In the genomic region with DNA sequence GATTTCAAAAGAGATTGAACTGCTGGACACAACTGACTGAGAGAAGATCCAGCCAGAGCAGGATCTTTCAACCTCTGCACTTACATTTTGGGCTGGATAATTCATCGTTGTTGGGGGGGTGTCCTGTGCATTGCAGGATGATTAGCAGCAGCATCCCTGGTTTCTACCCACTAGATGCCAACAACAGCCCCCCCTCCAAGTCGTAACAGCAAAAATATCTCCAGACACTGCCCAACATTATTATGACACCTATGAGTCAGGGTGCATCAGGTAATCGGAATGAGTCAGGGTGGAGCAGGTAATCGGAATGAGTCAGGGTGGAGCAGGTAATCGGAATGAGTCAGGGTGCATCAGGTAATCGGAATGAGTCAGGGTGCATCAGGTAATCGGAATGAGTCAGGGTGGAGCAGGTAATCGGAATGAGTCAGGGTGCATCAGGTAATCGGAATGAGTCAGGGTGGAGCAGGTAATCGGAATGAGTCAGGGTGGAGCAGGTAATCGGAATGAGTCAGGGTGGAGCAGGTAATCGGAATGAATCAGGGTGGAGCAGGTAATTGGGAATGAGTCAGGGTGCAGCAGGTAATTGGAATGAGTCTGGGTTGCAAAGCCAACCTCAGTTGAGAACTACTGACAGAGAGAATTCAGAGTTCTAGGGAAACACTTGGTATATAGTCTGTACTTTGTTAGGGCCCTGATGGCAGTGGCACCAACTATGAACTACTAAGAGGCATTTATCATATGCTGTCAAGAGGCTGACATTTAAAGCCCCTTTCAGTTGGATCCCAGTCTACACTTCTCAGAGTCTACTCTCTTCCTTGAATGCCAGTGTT, we compare ENCODE assay signal across 9 cellular contexts. TPM values are rescaled to one million over a fixed set of nuclear protein-coding genes. Genes with fewer than 3 reads are reported as not detected.
A peak's percentile ranks its signal among the peaks of the same experiment; 100 is the strongest.
DNase-seq lines count a peak whose midpoint lies in the region; ATAC-seq, FAIRE-seq and TF ChIP-seq lines count a peak whose summit lies in the region.
"Not testable (repeated sequence)": the region's sequence is repeated elsewhere in the genome, so short reads cannot be mapped to it uniquely, and the experiment has no call there.
"Had no signal": no experiment of that assay in that cellular context is flagged by ENCODE, and none has a peak within 500 bp of the region (broad histone marks: within the 10 kb centered on the region; RNA-seq: fewer than 3 reads in every experiment).

No MANE protein-coding gene starts in this region.

- not testable (repeated sequence) for H4K20me1 ChIP-seq in PC-3 (ENCODE audit: low read length); K562 (replicated peaks; ENCODE audit: control insufficient read depth, insufficient read depth, low read length)

- not testable (repeated sequence) for H3K4me2 ChIP-seq in A549; PC-3 (ENCODE audit: low read length); K562 (ENCODE audit: insufficient read depth, low read length)

- CTCF ChIA-PET in A549 (lab: Yijun Ruan, JAX); PC-3 (lab: Charles Lee); K562 (lab: Yijun Ruan, JAX; ENCODE audit: low intra/inter-chr PET ratio): not testable (repeated sequence)
- CTCF ChIA-PET in HEK293 (lab: Yijun Ruan, JAX), result interaction anchor here (0.6 kb wide), 1 partner anchor 25 kb away, joined by 3 read pairs; no protein-coding TSS in a partner anchor

- TF ChIP-seq RAD21 in A549 (conservative IDR thresholded peaks at IDR 0.05 in 1 of 2, IDR thresholded peaks at IDR 0.05 in 1 of 2); K562 (CRISPR knock-in tag; conservative IDR thresholded peaks at IDR 0.05 in 1 of 2, IDR thresholded peaks at IDR 0.05 in 1 of 2): not testable (repeated sequence)

- not testable (repeated sequence) for H2AFZ ChIP-seq in PC-3 (ENCODE audit: low read length); K562 (ENCODE audit: low read depth, low read length)

- not testable (repeated sequence) for H3K79me2 ChIP-seq in PC-3 (ENCODE audit: low read length); K562 (ENCODE audit: control insufficient read depth, insufficient read depth, low read length)

- H3K4me1 ChIP-seq in A549, result peaks cover 22% of the 10 kb centered on the region; the same call in 1 of the 3 replicates
- not testable (repeated sequence) for H3K4me1 ChIP-seq in HEK293 (ENCODE audit: control insufficient read depth, insufficient read depth, low read length); PC-3 (ENCODE audit: insufficient read depth, low read length); K562 (replicated peaks in 1 of 2; ENCODE audit: control insufficient read depth in 2 of 2, insufficient read depth in 2 of 2, low read length in 2 of 2); small intestine (ENCODE audit: control insufficient read depth in 2 of 2, insufficient read depth in 1 of 2, low read depth in 1 of 2, low read length in 1 of 2)

- not testable (repeated sequence) for H3K9me1 ChIP-seq in K562 (ENCODE audit: control insufficient read depth, insufficient read depth, low read length)

- H3K9me2 ChIP-seq in PC-3 (replicated peaks; ENCODE audit: low read length), result not testable (repeated sequence)

- ATAC-seq in A549 (peak in 1 of 2 experiments; percentile 25; a peak in 2 of 6 replicates), PC-3 (peak; percentile 63)
- ATAC-seq in K562, result not testable (repeated sequence)

- BruUV-seq in PC-3 (replicated peaks; lab: Mats Ljungman, UMichigan); K562 (replicated peaks; lab: Mats Ljungman, UMichigan): not testable (repeated sequence)

- H3K27ac ChIP-seq in A549; HEK293 (ENCODE audit: extremely low read depth, low read depth, low read length); K562 (ENCODE audit: extremely low read depth, low read depth, low read length); small intestine (ENCODE audit: low read depth in 1 of 2, low read length in 1 of 2): not testable (repeated sequence)
- peak overlapping the region; percentile 83 for H3K27ac ChIP-seq in PC-3 (ENCODE audit: low read length)
- peak overlapping the region; percentile 15 for H3K27ac ChIP-seq in epithelial cell of prostate

- DNase-seq in A549 (ENCODE audit: low read depth in 1 of 2, low spot score in 1 of 2), result peak in 1 of 2 experiments; percentile 31
- peak; percentile 62 for DNase-seq in PC-3
- peak; percentile 35 for DNase-seq in SW480 (ENCODE audit: low spot score)
- DNase-seq in K562 (ENCODE audit: extremely low read depth in 1 of 4, low spot score in 3 of 4); epithelial cell of prostate (ENCODE audit: low read depth, low spot score): not testable (repeated sequence)
- DNase-seq in small intestine, result peak; percentile 13

- in situ Hi-C loops in K562 (cut with MboI), result not testable (repeated sequence)

- H3F3A ChIP-seq in PC-3 (ENCODE audit: low read length, unreplicated experiment), result peaks cover 17% of the 10 kb centered on the region

- not testable (repeated sequence) for TF ChIP-seq EP300 in A549 (IDR thresholded peaks at IDR 0.05); K562 (IDR thresholded peaks at IDR 0.05; ENCODE audit: low read length)

- FAIRE-seq in A549 (lab: Jason Lieb, UNC); K562 (lab: Jason Lieb, UNC); small intestine (lab: Jason Lieb, UNC): not testable (repeated sequence)

- POLR2A ChIA-PET in A549 (lab: Yijun Ruan, JAX); HEK293 (lab: Yijun Ruan, JAX); PC-3 (lab: Charles Lee; ENCODE audit: unreplicated experiment); K562 (lab: Yijun Ruan, JAX): not testable (repeated sequence)

- H3K4me3 ChIP-seq in A549; HEK293 (ENCODE audit: low read depth, low read length); PC-3 (ENCODE audit: low read length); K562; small intestine (ENCODE audit: low read depth in 1 of 2, low read length in 2 of 2): not testable (repeated sequence)

- not testable (repeated sequence) for TF ChIP-seq POLR2A in A549 (IDR thresholded peaks at IDR 0.05; ENCODE audit: low read length); K562 (conservative IDR thresholded peaks at IDR 0.05)

- H3K36me3 ChIP-seq in HEK293 (ENCODE audit: control insufficient read depth in 2 of 2, insufficient read depth in 1 of 2, low read length in 2 of 2); PC-3 (ENCODE audit: low read depth, low read length); K562 (ENCODE audit: control insufficient read depth, insufficient read depth, low read length); small intestine (ENCODE audit: control insufficient read depth in 2 of 2, insufficient read depth in 2 of 2, low read length in 2 of 2): not testable (repeated sequence)

- WGBS in A549 (ENCODE audit: missing lambda C conversion rate), result 18% methylated on average over 11 of the region's 12 CpGs
- WGBS in K562 (ENCODE audit: insufficient coverage, low coverage, missing lambda C conversion rate), result 6% methylated on average over 12 of the region's 12 CpGs
- 54 to 85% (median 59%) methylated on average over 12 of the region's 12 CpGs for WGBS in small intestine, 3 donors

- H3K27me3 ChIP-seq in PC-3 (ENCODE audit: low read length); small intestine (ENCODE audit: control insufficient read depth in 2 of 2, insufficient read depth in 2 of 2, low read length in 2 of 2): not testable (repeated sequence)
- H3K27me3 ChIP-seq in K562 (ENCODE audit: control insufficient read depth in 2 of 2, insufficient read depth in 2 of 2, low read length in 2 of 2), result peaks cover 14 to 20% of the 10 kb centered on the region in 2 experiments; a peak in 4 of 5 replicates

- not testable (repeated sequence) for H3K9ac ChIP-seq in PC-3 (ENCODE audit: low read length); K562 (ENCODE audit: insufficient read depth in 1 of 2, low read depth in 2 of 2, low read length in 2 of 2)

- TF ChIP-seq CTCF in A549 (IDR thresholded peaks at IDR 0.05); HEK293 (tag by site-specific recombination; IDR thresholded peaks at IDR 0.05); PC-3 (conservative IDR thresholded peaks at IDR 0.05; ENCODE audit: low read depth, low read length); K562 (IDR thresholded peaks at IDR 0.05 in 2 of 3, conservative IDR thresholded peaks at IDR 0.05 in 1 of 3; ENCODE audit: insufficient read depth in 2 of 3, low read depth in 1 of 3, low read length in 3 of 3): not testable (repeated sequence)

- H3K9me3 ChIP-seq in A549; HEK293 (ENCODE audit: control insufficient read depth, insufficient read depth, low read depth, low read length); PC-3 (ENCODE audit: low read length); K562 (replicated peaks; ENCODE audit: control insufficient read depth, insufficient read depth, low read depth, low read length); small intestine (ENCODE audit: control insufficient read depth, low read depth): not testable (repeated sequence)

- intact Hi-C loops in PC-3 (cut with micrococcal nuclease); K562 (cut with micrococcal nuclease): not testable (repeated sequence)

RNA-seq across cellular contexts. Expression of a gene that starts 33.5 kb away (rescaled TPM):
- polyA plus RNA-seq in A549 (2011; rRNA removed), result 0.16 and 0.19 TPM in 2 replicates
- not detected in 2 replicates for polyA plus RNA-seq in A549 (2012; cell fraction: cytosol; rRNA removed)
- polyA plus RNA-seq in A549 (2012; cell fraction: nucleus; rRNA removed), result 0.02 TPM in 1 of 2 replicates, not detected in the other
- 0.03 to 0.06 TPM (median 0.05 TPM) in 3 replicates for polyA plus RNA-seq in A549 (2017; fragmentation: RNase III; extraction: RNeasy Plus Mini Kit Qiagen cat#74134 plus additional on column Dnase treatment)
- polyA minus RNA-seq in A549 (2011; rRNA and poly(A)+ RNA removed), result not detected in 2 replicates
- not detected in 2 replicates for total RNA-seq in PC-3 (2014; rRNA removed)
- total RNA-seq in K562 (2011; cell fraction: chromatin; rRNA removed; ENCODE audit: low replicate concordance), result 1.8 and 8.7 TPM in 2 replicates
- 0.83 and 1.8 TPM in 2 replicates for total RNA-seq in K562 (2011; cell fraction: nucleolus; rRNA removed)
- total RNA-seq in K562 (2011; cell fraction: nucleoplasm; rRNA removed), result 3.2 and 4.3 TPM in 2 replicates
- total RNA-seq in K562 (2014; rRNA removed), result 2.2 and 4.1 TPM in 2 replicates
- total RNA-seq in K562 (2014; rRNA removed; fragmentation: Illumina TruSeq; extraction: Trizol), result 4.7 and 6.7 TPM in 2 replicates
- 3.4 and 3.8 TPM in 2 replicates for total RNA-seq in K562 (2015; rRNA removed; fragmentation: Illumina TruSeq; extraction: Trizol)
- 2.9 and 4.1 TPM in 2 replicates for total RNA-seq in K562 (2021)
- 1.0 and 5.0 TPM in 2 replicates for polyA plus RNA-seq in K562 (2011; rRNA removed)
- polyA plus RNA-seq in K562 (2011; cell fraction: cytosol; rRNA removed), result 0.12 and 0.57 TPM in 2 replicates
- polyA plus RNA-seq in K562 (2011; cell fraction: nucleus; rRNA removed), result 0.53 and 1.7 TPM in 2 replicates
- polyA plus RNA-seq in K562 (2012), result 5.3 and 9.0 TPM in 2 replicates
- polyA plus RNA-seq in K562 (2014; fragmentation: Illumina TruSeq; extraction: Trizol), result 4.5 and 5.7 TPM in 2 replicates
- 1 to 10 TPM; 2.6 to 3.3 TPM for polyA plus RNA-seq in K562 (2014; fragmentation: Nextera tagmentation; extraction: Ambion mirVana)
- 3.2 and 5.3 TPM in 2 replicates for polyA plus RNA-seq in K562 (2014; rRNA removed)
- 0.69 and 3.0 TPM in 2 replicates for polyA minus RNA-seq in K562 (2011; rRNA and poly(A)+ RNA removed)
- 1.0 TPM in 1 of 2 replicates, not detected in the other for polyA minus RNA-seq in K562 (2011; cell fraction: cytosol; rRNA and poly(A)+ RNA removed)
- polyA minus RNA-seq in K562 (2011; cell fraction: nucleus; rRNA and poly(A)+ RNA removed), result 0.78 and 1.9 TPM in 2 replicates
- polyA plus RNA-seq in small intestine, result 1 to 10 TPM in 1 of 3 donors, not detected in 2; 1.4 TPM
- total RNA-seq: CD4-positive, CD25-positive, alpha-beta regulatory T cell had no signal
- polyA plus RNA-seq: CD4-positive, CD25-positive, alpha-beta regulatory T cell; CD8-positive, alpha-beta memory T cell had no signal
